Comparison of ENCODE assay signal across 12 cellular contexts in the genomic region with DNA sequence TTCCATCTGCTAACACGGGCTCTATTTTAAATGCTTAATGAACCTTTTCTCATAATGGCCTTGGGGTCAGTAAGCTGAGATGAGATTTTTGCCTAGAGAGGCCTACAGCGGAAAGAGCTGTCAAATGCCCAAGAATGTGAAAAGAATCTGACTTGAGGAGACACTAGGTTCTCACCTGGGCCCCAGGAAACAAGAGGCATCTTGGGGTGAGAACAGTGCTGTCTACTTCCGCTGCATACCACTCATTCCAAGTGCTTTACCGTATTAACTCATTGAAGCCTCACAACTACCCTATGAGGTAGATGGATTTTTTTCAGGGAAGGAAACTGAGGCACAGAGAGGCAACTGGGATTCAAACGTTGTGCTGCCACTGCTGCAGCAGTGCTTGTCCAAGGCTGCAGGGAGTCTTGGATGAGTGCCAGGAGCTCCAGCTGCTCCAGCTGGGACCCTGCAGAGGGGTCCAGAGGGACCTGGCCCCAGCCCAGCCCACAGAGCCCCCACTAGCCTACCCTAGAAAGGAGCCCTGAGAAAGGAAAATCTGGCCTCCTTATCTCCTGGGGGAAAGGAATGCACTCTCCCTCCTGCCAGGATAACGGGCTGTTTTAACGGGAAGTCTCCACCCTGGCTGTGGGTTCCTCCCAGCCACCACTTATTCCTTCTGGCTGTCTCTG.
DNase-seq lines count a peak whose midpoint lies in the region; FAIRE-seq and TF ChIP-seq lines count a peak whose summit lies in the region.
"Had no signal": no experiment of that assay in that cellular context is flagged by ENCODE, and none has a peak within 500 bp of the region (broad histone marks: within the 10 kb centered on the region; RNA-seq: fewer than 3 reads in every experiment).

No MANE protein-coding gene starts in this region.

- no peaks in the 10 kb centered on the region for H3K79me2 ChIP-seq in H1 (ENCODE audit: control insufficient read depth in 1 of 2, insufficient read depth in 2 of 2, low read length in 2 of 2)

- peak overlapping the region; percentile 79 for H3K27ac Mint-ChIP-seq in osteocyte (ENCODE audit: unreplicated experiment)
- no peak overlapping the region for H3K27ac Mint-ChIP-seq in activated CD4-positive, alpha-beta memory T cell treated with anti-CD3 and anti-CD28 coated beads for 36 hours
- H3K27ac Mint-ChIP-seq: stimulated activated naive CD8-positive, alpha-beta T cell treated with anti-CD3 and anti-CD28 coated beads, Interleukin-15, Interleukin-2, amounts not matched to agents 100 ng/mL and 50 ng/mL, for 24 hours had no signal

- intact Hi-C loops in activated CD4-positive, alpha-beta memory T cell treated with anti-CD3 and anti-CD28 coated beads for 36 hours (cut with micrococcal nuclease), result loop anchor here (5.0 to 10.0 kb wide), 3 partner anchors 147 to 231 kb away; partner anchors contain the start of gene ZNF148

- no peak overlapping the region for H3K27ac ChIP-seq in H1 (ENCODE audit: low read depth, low read length)

- peaks cover 15 to 40% (median 28%) of the 10 kb centered on the region in 4 experiments for H3K4me1 ChIP-seq in H1 (replicated peaks in 1 of 4; ENCODE audit: control insufficient read depth in 3 of 4, insufficient read depth in 4 of 4, low read length in 3 of 4)

- H4K8ac ChIP-seq in H1 (ENCODE audit: extremely low read depth, insufficient read depth, low read length), result no peak overlapping the region; the same call in 1 of the 2 replicates

- no peak for TF ChIP-seq CTCF in H1 (IDR thresholded peaks at IDR 0.05; ENCODE audit: control extremely low read depth in 1 of 3, insufficient read depth in 1 of 3, low read depth in 1 of 3, low read length in 3 of 3)
- TF ChIP-seq CTCF in osteocyte (IDR thresholded peaks at IDR 0.05), result no peak

- H3K79me1 ChIP-seq in H1 (ENCODE audit: low read depth, low read length), result no peaks in the 10 kb centered on the region

- H3K9ac ChIP-seq in H1 (replicated peaks in 1 of 4; ENCODE audit: extremely low read depth in 1 of 4, low read depth in 3 of 4, low read length in 3 of 4), result no peak overlapping the region; a peak in 1 of 7 replicates

- no peak for TF ChIP-seq RAD21 in H1 (IDR thresholded peaks at IDR 0.05 in 1 of 2, conservative IDR thresholded peaks at IDR 0.05 in 1 of 2; ENCODE audit: low read depth in 2 of 2, low read length in 2 of 2)

- no peak overlapping the region for H2AFZ ChIP-seq in H1 (ENCODE audit: low read length)

- 56% methylated on average over 7 of the region's 7 CpGs; no CpG with 5 or more reads in 1 of the 2 experiments for whole genome bisulfite sequencing in H1 (ENCODE audit: extremely low coverage in 1 of 2, insufficient coverage in 1 of 2, insufficient read length in 1 of 2, insufficient replicate concordance in 2 of 2, low coverage in 1 of 2, low lambda C conversion rate in 2 of 2, missing lambda C conversion rate in 1 of 2), 2 experiments

- H3K9me3 Mint-ChIP-seq in osteocyte (ENCODE audit: unreplicated experiment), result no peaks in the 10 kb centered on the region
- H3K9me3 Mint-ChIP-seq in activated CD4-positive, alpha-beta memory T cell treated with anti-CD3 and anti-CD28 coated beads for 36 hours, result no peaks in the 10 kb centered on the region
- H3K9me3 Mint-ChIP-seq: activated naive CD8-positive, alpha-beta T cell treated with anti-CD3 and anti-CD28 coated beads, Interleukin-2, amount 10 ng/mL, durations not matched to agents 7 days and 5 days; stimulated activated naive CD8-positive, alpha-beta T cell treated with anti-CD3 and anti-CD28 coated beads, Interleukin-15, Interleukin-2, amounts not matched to agents 100 ng/mL and 50 ng/mL, for 24 hours had no signal

- H2BK120ac ChIP-seq in H1 (replicated peaks; ENCODE audit: low read depth, low read length), result no peak overlapping the region

- peaks cover 75% of the 10 kb centered on the region for H3K4me1 Mint-ChIP-seq in osteocyte (ENCODE audit: unreplicated experiment)
- peaks cover 31% of the 10 kb centered on the region for H3K4me1 Mint-ChIP-seq in activated CD4-positive, alpha-beta memory T cell treated with anti-CD3 and anti-CD28 coated beads for 36 hours (ENCODE audit: low read depth)

- H4K20me1 ChIP-seq in H1 (replicated peaks in 1 of 2; ENCODE audit: control insufficient read depth in 1 of 2, insufficient read depth in 2 of 2, low read length in 2 of 2), result no peaks in the 10 kb centered on the region

- H3K27me3 ChIP-seq in H1 (replicated peaks in 1 of 4; ENCODE audit: control insufficient read depth in 3 of 4, extremely low read depth in 1 of 4, insufficient read depth in 3 of 4, low read length in 3 of 4), result peaks cover 0 to 8% (median 5%) of the 10 kb centered on the region in 4 experiments; a peak in 5 of 7 replicates

- no peak for TF ChIP-seq EP300 in H1 (IDR thresholded peaks at IDR 0.05; ENCODE audit: borderline replicate concordance in 1 of 2, low read depth in 2 of 2, low read length in 2 of 2)

- no peak overlapping the region for H4K5ac ChIP-seq in H1 (ENCODE audit: insufficient read length, low read depth, low read length)

- DNase-seq in Daoy (ENCODE audit: low read depth), result peak; percentile 55
- peak; percentile 27 for DNase-seq in NCI-H2171 (lab: John Stamatoyannopoulos, UW)
- no peak for DNase-seq in H1 (ENCODE audit: low read depth in 1 of 2, low spot score in 2 of 2)
- no peak for DNase-seq in osteocyte (ENCODE audit: extremely low spot score, unreplicated experiment)
- no peak for DNase-seq in amygdala (lab: John Stamatoyannopoulos, UW)
- no peak for DNase-seq in NOMO-1 treated with dmso at 0.1 percent for 144 hours (lab: John Stamatoyannopoulos, UW; ENCODE audit: unreplicated experiment)
- DNase-seq in activated CD4-positive, alpha-beta memory T cell treated with anti-CD3 and anti-CD28 coated beads for 36 hours, result no peak
- DNase-seq: activated naive CD8-positive, alpha-beta T cell treated with anti-CD3 and anti-CD28 coated beads, Interleukin-2, amount 10 ng/mL, durations not matched to agents 7 days and 5 days; DMS53; NCI-H446 treated with DMSO at 0.1 percent for 48 hours had no signal

- no peak overlapping the region for H2BK5ac ChIP-seq in H1 (ENCODE audit: low read depth, low read length)

- TF ChIP-seq POLR2A in H1 (IDR thresholded peaks at IDR 0.05; ENCODE audit: control extremely low read depth in 1 of 2, low read depth in 2 of 2, low read length in 2 of 2), result no peak

- H2BK20ac ChIP-seq in H1 (ENCODE audit: low read length), result no peak overlapping the region

- no peak overlapping the region for H3K4ac ChIP-seq in H1 (replicated peaks; ENCODE audit: insufficient read length, low read depth, low read length)

- H3K4me2 ChIP-seq in H1 (ENCODE audit: insufficient read depth in 1 of 2, low read depth in 2 of 2, low read length in 2 of 2), result peak overlapping the region; percentile 20 to 34; a peak in 2 of 4 replicates

- no peak overlapping the region for H2AK5ac ChIP-seq in H1 (ENCODE audit: low read depth, low read length)

- peaks cover 7% of the 10 kb centered on the region; the same call in 1 of the 2 replicates for H3K23me2 ChIP-seq in H1 (ENCODE audit: low read depth, low read length)

- no peak overlapping the region for H3K4me3 Mint-ChIP-seq in osteocyte (ENCODE audit: unreplicated experiment)
- no peak overlapping the region for H3K4me3 Mint-ChIP-seq in activated CD4-positive, alpha-beta memory T cell treated with anti-CD3 and anti-CD28 coated beads for 36 hours
- H3K4me3 Mint-ChIP-seq: activated naive CD8-positive, alpha-beta T cell treated with anti-CD3 and anti-CD28 coated beads, Interleukin-2, amount 10 ng/mL, durations not matched to agents 7 days and 5 days; stimulated activated naive CD8-positive, alpha-beta T cell treated with anti-CD3 and anti-CD28 coated beads, Interleukin-15, Interleukin-2, amounts not matched to agents 100 ng/mL and 50 ng/mL, for 24 hours had no signal

- POLR2A ChIA-PET in H1 (lab: Charles Lee; ENCODE audit: partially characterized antibody), result interaction anchor here (1.0 kb wide), 1 partner anchor 11 kb away, joined by 3 read pairs; no protein-coding TSS in a partner anchor
- POLR2A ChIA-PET in activated CD4-positive, alpha-beta memory T cell treated with anti-CD3 and anti-CD28 coated beads for 36 hours (lab: Charles Lee), result no interaction called here

- CTCF ChIA-PET in H1 (lab: Charles Lee; ENCODE audit: partially characterized antibody), result interaction anchor here (0.7 to 3.5 kb wide), 12 partner anchors 11 to 149 kb away, joined by 3 to 14 read pairs (median 4); no protein-coding TSS in a partner anchor
- CTCF ChIA-PET in activated CD4-positive, alpha-beta memory T cell treated with anti-CD3 and anti-CD28 coated beads for 36 hours (lab: Charles Lee), result interaction anchor here (0.6 kb wide), 1 partner anchor 111 kb away, joined by 3 read pairs; no protein-coding TSS in a partner anchor

- H3K56ac ChIP-seq in H1 (replicated peaks; ENCODE audit: insufficient read length, low read depth, low read length), result no peak overlapping the region

- H3K4me3 ChIP-seq in H1 (ENCODE audit: extremely low read depth in 1 of 4, insufficient read depth in 2 of 4, low read depth in 3 of 4, low read length in 4 of 4), result peak overlapping the region in 1 of 4 experiments; percentile 17; a peak in 1 of 8 replicates

- H3K14ac ChIP-seq in H1 (ENCODE audit: insufficient read length), result no peak overlapping the region

- no peak overlapping the region for H2BK15ac ChIP-seq in H1 (ENCODE audit: low read length)

- no peak for FAIRE-seq in H1 (lab: Jason Lieb, UNC)
- FAIRE-seq: endometrium had no signal

- no peaks in the 10 kb centered on the region for H3K27me3 Mint-ChIP-seq in osteocyte (ENCODE audit: unreplicated experiment)
- H3K27me3 Mint-ChIP-seq in activated CD4-positive, alpha-beta memory T cell treated with anti-CD3 and anti-CD28 coated beads for 36 hours, result peaks cover 36% of the 10 kb centered on the region

- 0 out of 2 replicates have a peak overlapping the region, but pooled peaks have one; percentile 43 for H2BK12ac ChIP-seq in H1 (ENCODE audit: low read depth, low read length)

- no peak overlapping the region for H3K18ac ChIP-seq in H1 (ENCODE audit: extremely low read depth, low read length)

- H4K91ac ChIP-seq in H1 (replicated peaks; ENCODE audit: insufficient read length, low read length), result no peak overlapping the region

- H3K9me3 ChIP-seq in H1 (ENCODE audit: insufficient read depth in 2 of 2, low read depth in 1 of 2, low read length in 1 of 2), result no peaks in the 10 kb centered on the region

- no peaks in the 10 kb centered on the region for H3K36me3 Mint-ChIP-seq in osteocyte (ENCODE audit: unreplicated experiment)
- no peaks in the 10 kb centered on the region for H3K36me3 Mint-ChIP-seq in activated CD4-positive, alpha-beta memory T cell treated with anti-CD3 and anti-CD28 coated beads for 36 hours
- H3K36me3 Mint-ChIP-seq: activated naive CD8-positive, alpha-beta T cell treated with anti-CD3 and anti-CD28 coated beads, Interleukin-2, amount 10 ng/mL, durations not matched to agents 7 days and 5 days had no signal

- no peak overlapping the region for H3K23ac ChIP-seq in H1 (ENCODE audit: insufficient read length)

- H3K36me3 ChIP-seq in H1 (ENCODE audit: control insufficient read depth in 2 of 4, insufficient read depth in 4 of 4, low read length in 3 of 4), result no peaks in the 10 kb centered on the region

TF ChIP-seq in H1, 55 proteins besides CTCF, POLR2A, EP300 and RAD21 (continues in another document):
- TF ChIP-seq SIN3A (conservative IDR thresholded peaks at IDR 0.05 in 1 of 2, IDR thresholded peaks at IDR 0.05 in 1 of 2; ENCODE audit: low read depth in 1 of 2, low read length in 2 of 2), result peak; percentile 35 to 64; a peak in 1 of 4 replicates
- peak; percentile 88 for TF ChIP-seq TEAD4 (IDR thresholded peaks at IDR 0.05; ENCODE audit: low read depth, low read length)

Comparison
In these comparisons a context has a peak if more than half of its experiments do, and no peak if none do; other contexts are left out.
1. DNase-seq: peak in Daoy (single experiment) and NCI-H2171 (single experiment); none in H1 (0 of 2), osteocyte (single experiment), amygdala (0 of 56), NOMO-1 treated with dmso at 0.1 percent for 144 hours (single experiment) and activated CD4-positive, alpha-beta memory T cell treated with anti-CD3 and anti-CD28 coated beads for 36 hours (single experiment).